33 cellular contexts compared by ENCODE assay signal in genomic region chr1:11703357-11704225, GRCh38. TPM values are rescaled to one million over a fixed set of nuclear protein-coding genes. Genes with fewer than 3 reads are reported as not detected.
DNase-seq lines count a peak whose midpoint lies in the region; ATAC-seq and TF ChIP-seq lines count a peak whose summit lies in the region.
"Had no signal": no experiment of that assay in that cellular context is flagged by ENCODE, and none has a peak within 500 bp of the region (broad histone marks: within the 10 kb centered on the region; RNA-seq: fewer than 3 reads in every experiment).

No MANE protein-coding gene starts in this region.

- no peak overlapping the region for H3K4me3 Mint-ChIP-seq in activated naive CD8-positive, alpha-beta T cell treated with anti-CD3 and anti-CD28 coated beads, Interleukin-2, amount 50 U/mL, for 24 hours
- H3K4me3 Mint-ChIP-seq in activated naive CD8-positive, alpha-beta T cell treated with anti-CD3 and anti-CD28 coated beads for 36 hours = no peak overlapping the region
- H3K4me3 Mint-ChIP-seq in glutamatergic neuron (ENCODE audit: unreplicated experiment) = no peak overlapping the region
- H3K4me3 Mint-ChIP-seq in stimulated activated naive B cell treated with anti-CD40 and anti-IgM and Interleukin-4, amounts not matched to agents 10 μg/mL and 1 μg/mL and 100 μg/mL, for 72 hours = no peak overlapping the region
- no peak overlapping the region for H3K4me3 Mint-ChIP-seq in Caco-2 (ENCODE audit: unreplicated experiment)
- H3K4me3 Mint-ChIP-seq: activated CD4-positive, alpha-beta T cell treated with anti-CD3 and anti-CD28 coated beads, Interleukin-2, amount 10 ng/mL, durations not matched to agents 7 days and 5 days; activated naive CD8-positive, alpha-beta T cell; CD4-positive, alpha-beta T cell; natural killer cell treated with Interleukin-12 subunit alpha and Interleukin-12 subunit beta and Interleukin-15 and Interleukin-18, amount 100 ng/mL, for 72 hours; stimulated activated naive CD8-positive, alpha-beta T cell treated with anti-CD3 and anti-CD28 coated beads, Interleukin-15, Interleukin-2, amounts not matched to agents 100 ng/mL and 50 ng/mL, for 24 hours had no signal

- H3K4me1 Mint-ChIP-seq in activated naive CD8-positive, alpha-beta T cell treated with anti-CD3 and anti-CD28 coated beads, Interleukin-2, amount 50 U/mL, for 24 hours = no peaks in the 10 kb centered on the region
- H3K4me1 Mint-ChIP-seq in activated naive CD8-positive, alpha-beta T cell treated with anti-CD3 and anti-CD28 coated beads for 36 hours = no peaks in the 10 kb centered on the region
- H3K4me1 Mint-ChIP-seq in glutamatergic neuron (ENCODE audit: low read depth, unreplicated experiment) (peaks cover 44% of the 10 kb centered on the region), Caco-2 (ENCODE audit: low read depth, unreplicated experiment) (no peaks in the 10 kb centered on the region)
- peaks cover 7 to 27% of the 10 kb centered on the region in 2 donors for H3K4me1 Mint-ChIP-seq in stimulated activated naive B cell treated with anti-CD40 and anti-IgM and Interleukin-4, amounts not matched to agents 10 μg/mL and 1 μg/mL and 100 μg/mL, for 72 hours
- H3K4me1 Mint-ChIP-seq: activated CD4-positive, alpha-beta T cell treated with anti-CD3 and anti-CD28 coated beads, Interleukin-2, amount 10 ng/mL, durations not matched to agents 7 days and 5 days had no signal

- H3K27ac ChIP-seq in uterus = no peak overlapping the region
- H3K27ac ChIP-seq: A549, ascending aorta, cardiac muscle cell, coronary artery, thoracic aorta, VCaP had no signal

- H3K27me3 ChIP-seq in Caco-2 (replicated peaks; ENCODE audit: control insufficient read depth, insufficient read depth, low read length) (no peaks in the 10 kb centered on the region; the same call in none of the 2 replicates), uterus (peaks cover 0 to 5% of the 10 kb centered on the region in 2 donors)
- H3K27me3 ChIP-seq: ascending aorta, cardiac muscle cell had no signal

- no TSS peak for BruUV-seq in Caco-2 (replicated peaks; lab: Mats Ljungman, UMichigan)

- TF ChIP-seq POLR2A in uterus (IDR thresholded peaks at IDR 0.05) = no peak

- no peaks in the 10 kb centered on the region for H3K9me3 Mint-ChIP-seq in activated naive CD8-positive, alpha-beta T cell treated with anti-CD3 and anti-CD28 coated beads, Interleukin-2, amount 50 U/mL, for 24 hours
- no peaks in the 10 kb centered on the region for H3K9me3 Mint-ChIP-seq in activated naive CD8-positive, alpha-beta T cell treated with anti-CD3 and anti-CD28 coated beads for 36 hours
- H3K9me3 Mint-ChIP-seq in glutamatergic neuron (ENCODE audit: unreplicated experiment) (peaks cover 1% of the 10 kb centered on the region), Caco-2 (ENCODE audit: unreplicated experiment) (no peaks in the 10 kb centered on the region)
- no peaks in the 10 kb centered on the region for H3K9me3 Mint-ChIP-seq in stimulated activated naive B cell treated with anti-CD40 and anti-IgM and Interleukin-4, amounts not matched to agents 10 μg/mL and 1 μg/mL and 100 μg/mL, for 72 hours
- H3K9me3 Mint-ChIP-seq: activated CD4-positive, alpha-beta T cell treated with anti-CD3 and anti-CD28 coated beads, Interleukin-2, amount 10 ng/mL, durations not matched to agents 7 days and 5 days; CD4-positive, alpha-beta T cell; natural killer cell treated with Interleukin-12 subunit alpha and Interleukin-12 subunit beta and Interleukin-15 and Interleukin-18, amount 100 ng/mL, for 72 hours; stimulated activated naive CD8-positive, alpha-beta T cell treated with anti-CD3 and anti-CD28 coated beads, Interleukin-15, Interleukin-2, amounts not matched to agents 100 ng/mL and 50 ng/mL, for 24 hours had no signal

- no peaks in the 10 kb centered on the region for H3K36me3 ChIP-seq in Caco-2 (ENCODE audit: control insufficient read depth, insufficient read depth, low read length)
- no peaks in the 10 kb centered on the region for H3K36me3 ChIP-seq in uterus
- H3K36me3 ChIP-seq: ascending aorta, cardiac muscle cell, thoracic aorta had no signal

- POLR2A ChIA-PET in Caco-2 (lab: Charles Lee) = no interaction called here

- H3K4me3 ChIP-seq in Caco-2 (ENCODE audit: low read depth, low read length) (no peak overlapping the region), uterus (no peak overlapping the region)
- H3K4me3 ChIP-seq: A549, ascending aorta, cardiac muscle cell, coronary artery, thoracic aorta had no signal

- peak; percentile 27 for ATAC-seq in activated naive CD8-positive, alpha-beta T cell treated with anti-CD3 and anti-CD28 coated beads, Interleukin-2, amount 50 U/mL, for 24 hours
- peak; percentile 61 to 72 for ATAC-seq in stimulated activated naive B cell treated with anti-CD40 and anti-IgM and Interleukin-4, amounts not matched to agents 10 μg/mL and 1 μg/mL and 100 μg/mL, for 72 hours (replicated peaks)
- ATAC-seq: HCT116; left cardiac atrium; natural killer cell treated with Interleukin-12 subunit alpha and Interleukin-12 subunit beta and Interleukin-15 and Interleukin-18, amount 100 ng/mL, for 72 hours; right cardiac atrium had no signal

- H3K27ac Mint-ChIP-seq in activated naive CD8-positive, alpha-beta T cell treated with anti-CD3 and anti-CD28 coated beads, Interleukin-2, amount 50 U/mL, for 24 hours = no peak overlapping the region
- no peak overlapping the region for H3K27ac Mint-ChIP-seq in activated naive CD8-positive, alpha-beta T cell treated with anti-CD3 and anti-CD28 coated beads for 36 hours
- peak overlapping the region; percentile 24 for H3K27ac Mint-ChIP-seq in glutamatergic neuron (ENCODE audit: unreplicated experiment)
- H3K27ac Mint-ChIP-seq in stimulated activated naive B cell treated with anti-CD40 and anti-IgM and Interleukin-4, amounts not matched to agents 10 μg/mL and 1 μg/mL and 100 μg/mL, for 72 hours = no peak overlapping the region
- H3K27ac Mint-ChIP-seq in Caco-2 (ENCODE audit: unreplicated experiment) = no peak overlapping the region
- H3K27ac Mint-ChIP-seq: activated CD4-positive, alpha-beta T cell treated with anti-CD3 and anti-CD28 coated beads, Interleukin-2, amount 10 ng/mL, durations not matched to agents 7 days and 5 days; activated naive CD8-positive, alpha-beta T cell; CD4-positive, alpha-beta T cell; stimulated activated naive CD8-positive, alpha-beta T cell treated with anti-CD3 and anti-CD28 coated beads, Interleukin-15, Interleukin-2, amounts not matched to agents 100 ng/mL and 50 ng/mL, for 24 hours had no signal

- intact Hi-C loops in Caco-2 (cut with micrococcal nuclease; ENCODE audit: unreplicated experiment) = no loop called here
- intact Hi-C loops in uterus (cut with DNase I; ENCODE audit: low total_unique reads) = no loop called here

- DNase-seq in activated naive CD8-positive, alpha-beta T cell treated with anti-CD3 and anti-CD28 coated beads, Interleukin-2, amount 50 U/mL, for 24 hours = no peak
- no peak for DNase-seq in activated naive CD8-positive, alpha-beta T cell treated with anti-CD3 and anti-CD28 coated beads for 36 hours
- DNase-seq in NCI-H82 treated with DMSO at 0.1 percent for 48 hours (lab: John Stamatoyannopoulos, UW; ENCODE audit: unreplicated experiment) = peak; percentile 66
- DNase-seq in glutamatergic neuron = no peak
- DNase-seq in stimulated activated naive B cell treated with anti-CD40 and anti-IgM and Interleukin-4, amounts not matched to agents 10 μg/mL and 1 μg/mL and 100 μg/mL, for 72 hours = no peak
- DNase-seq in amniotic stem cell (lab: John Stamatoyannopoulos, UW) = no peak
- no peak for DNase-seq in Caco-2
- DNase-seq in uterus = no peak
- DNase-seq: activated CD4-positive, alpha-beta T cell treated with anti-CD3 and anti-CD28 coated beads, Interleukin-2, amount 10 ng/mL, durations not matched to agents 7 days and 5 days; CD4-positive, alpha-beta T cell; effector memory CD4-positive, alpha-beta T cell; EL; KBM-7; left cardiac atrium; mammary epithelial cell; NCI-H1417; NCI-H2029; NCI-H510A treated with DMSO at 0.1 percent for 48 hours; OCI-M1; right cardiac atrium; stimulated activated CD4-positive, alpha-beta T cell treated with anti-CD3 and anti-CD28 coated beads, Interleukin-1b, Interleukin-23, amount 100 ng/mL, for 48 hours; T-helper 9 cell had no signal

- no peak for TF ChIP-seq CTCF in glutamatergic neuron (IDR thresholded peaks at IDR 0.05; ENCODE audit: partially characterized antibody, unreplicated experiment)
- no peak for TF ChIP-seq CTCF in Caco-2 (IDR thresholded peaks at IDR 0.05; ENCODE audit: insufficient read depth in 1 of 2, low read depth in 1 of 2, low read length in 1 of 2, severe bottlenecking in 1 of 2, unreplicated experiment in 1 of 2)
- TF ChIP-seq CTCF in uterus (IDR thresholded peaks at IDR 0.05) = no peak

- H3K4me1 ChIP-seq in Caco-2 = no peaks in the 10 kb centered on the region
- H3K4me1 ChIP-seq in uterus = no peaks in the 10 kb centered on the region
- H3K4me1 ChIP-seq: A549, ascending aorta had no signal

- CTCF ChIA-PET in Caco-2 (lab: Charles Lee) = no interaction called here

- peaks cover 10% of the 10 kb centered on the region for H3K27me3 Mint-ChIP-seq in activated naive CD8-positive, alpha-beta T cell treated with anti-CD3 and anti-CD28 coated beads, Interleukin-2, amount 50 U/mL, for 24 hours
- peaks cover 3% of the 10 kb centered on the region for H3K27me3 Mint-ChIP-seq in activated naive CD8-positive, alpha-beta T cell treated with anti-CD3 and anti-CD28 coated beads for 36 hours
- H3K27me3 Mint-ChIP-seq in glutamatergic neuron (ENCODE audit: unreplicated experiment) = peaks cover 2% of the 10 kb centered on the region
- peaks cover 12 to 17% of the 10 kb centered on the region in 2 donors for H3K27me3 Mint-ChIP-seq in stimulated activated naive B cell treated with anti-CD40 and anti-IgM and Interleukin-4, amounts not matched to agents 10 μg/mL and 1 μg/mL and 100 μg/mL, for 72 hours
- H3K27me3 Mint-ChIP-seq in Caco-2 (ENCODE audit: insufficient read depth, unreplicated experiment) = peaks cover 4% of the 10 kb centered on the region
- H3K27me3 Mint-ChIP-seq: natural killer cell treated with Interleukin-12 subunit alpha and Interleukin-12 subunit beta and Interleukin-15 and Interleukin-18, amount 100 ng/mL, for 72 hours; stimulated activated naive CD8-positive, alpha-beta T cell treated with anti-CD3 and anti-CD28 coated beads, Interleukin-15, Interleukin-2, amounts not matched to agents 100 ng/mL and 50 ng/mL, for 24 hours had no signal

- H3K36me3 Mint-ChIP-seq in activated naive CD8-positive, alpha-beta T cell treated with anti-CD3 and anti-CD28 coated beads, Interleukin-2, amount 50 U/mL, for 24 hours (ENCODE audit: low read depth) = no peaks in the 10 kb centered on the region
- no peaks in the 10 kb centered on the region for H3K36me3 Mint-ChIP-seq in activated naive CD8-positive, alpha-beta T cell treated with anti-CD3 and anti-CD28 coated beads for 36 hours
- no peaks in the 10 kb centered on the region for H3K36me3 Mint-ChIP-seq in glutamatergic neuron (ENCODE audit: unreplicated experiment)
- H3K36me3 Mint-ChIP-seq in stimulated activated naive B cell treated with anti-CD40 and anti-IgM and Interleukin-4, amounts not matched to agents 10 μg/mL and 1 μg/mL and 100 μg/mL, for 72 hours = no peaks in the 10 kb centered on the region
- no peaks in the 10 kb centered on the region for H3K36me3 Mint-ChIP-seq in Caco-2 (ENCODE audit: insufficient read depth, unreplicated experiment)
- H3K36me3 Mint-ChIP-seq: activated naive CD8-positive, alpha-beta T cell; natural killer cell treated with Interleukin-12 subunit alpha and Interleukin-12 subunit beta and Interleukin-15 and Interleukin-18, amount 100 ng/mL, for 72 hours had no signal

- H3K9me3 ChIP-seq in Caco-2 = no peaks in the 10 kb centered on the region
- no peaks in the 10 kb centered on the region for H3K9me3 ChIP-seq in uterus
- H3K9me3 ChIP-seq: A549, ascending aorta, thoracic aorta had no signal

RNA-seq across cellular contexts. Expression of gene DRAXIN, which starts 12.1 kb away (rescaled TPM):
- total RNA-seq in activated naive CD8-positive, alpha-beta T cell treated with anti-CD3 and anti-CD28 coated beads for 36 hours = under 1 TPM; 0.08 to 0.16 TPM
- 111 TPM for total RNA-seq in glutamatergic neuron (ENCODE audit: unreplicated experiment)
- 0.05 TPM in 1 of 2 replicates, not detected in the other for total RNA-seq in Caco-2 (2022)
- total RNA-seq in uterus = under 1 TPM in 2 of 4 donors, not detected in 2; 0.06 to 0.41 TPM
- total RNA-seq: HT-29 had no signal

RNA-seq across cellular contexts. Expression of gene MAD2L2, which starts 22.6 kb away (rescaled TPM):
- 10 to 100 TPM; 71.9 to 72.1 TPM for total RNA-seq in activated naive CD8-positive, alpha-beta T cell treated with anti-CD3 and anti-CD28 coated beads for 36 hours
- total RNA-seq in glutamatergic neuron (ENCODE audit: unreplicated experiment) (90.2 TPM), Caco-2 (2022) (45.2 and 49.9 TPM in 2 replicates), uterus (10 to 100 TPM; 24.3 to 66.2 (median 34.6) TPM)

RNA-seq across cellular contexts. Expression of gene AGTRAP, which starts 32.3 kb away (rescaled TPM):
- 10 to 100 TPM; 10.2 to 11.0 TPM for total RNA-seq in activated naive CD8-positive, alpha-beta T cell treated with anti-CD3 and anti-CD28 coated beads for 36 hours
- total RNA-seq in glutamatergic neuron (ENCODE audit: unreplicated experiment) = 6.1 TPM
- total RNA-seq in Caco-2 (2022) = 44.2 and 44.4 TPM in 2 replicates
- 10 to 100 TPM in 3 of 4 donors, 1 to 10 TPM in 1; 4.1 to 34.7 (median 31.2) TPM for total RNA-seq in uterus

RNA-seq across cellular contexts. Expression of gene FBXO6, which starts 39.6 kb away (rescaled TPM):
- 10 to 100 TPM; 15.5 to 16.8 TPM for total RNA-seq in activated naive CD8-positive, alpha-beta T cell treated with anti-CD3 and anti-CD28 coated beads for 36 hours
- total RNA-seq in glutamatergic neuron (ENCODE audit: unreplicated experiment) (1.3 TPM), Caco-2 (2022) (9.1 and 9.7 TPM in 2 replicates), uterus (1 to 10 TPM in 2 of 4 donors, under 1 TPM in 2; 0.51 to 5.4 (median 2.2) TPM)
- total RNA-seq: HT-29 had no signal

RNA-seq across cellular contexts. Expression of gene FBXO44, which starts 48.9 kb away (rescaled TPM):
- 10 to 100 TPM; 14.4 to 15.9 TPM for total RNA-seq in activated naive CD8-positive, alpha-beta T cell treated with anti-CD3 and anti-CD28 coated beads for 36 hours
- total RNA-seq in glutamatergic neuron (ENCODE audit: unreplicated experiment) (51.7 TPM), Caco-2 (2022) (21.2 and 22.6 TPM in 2 replicates), uterus (10 to 100 TPM in 3 of 4 donors, 1 to 10 TPM in 1; 7.6 to 26.7 (median 17.6) TPM)

Comparison
In these comparisons a context has a peak if more than half of its experiments do, and no peak if none do; other contexts are left out.
1. RNA of gene DRAXIN, which starts 12.1 kb away (total RNA-seq): 111 TPM in glutamatergic neuron (single experiment); 0.08 to 0.16 TPM in activated naive CD8-positive, alpha-beta T cell treated with anti-CD3 and anti-CD28 coated beads for 36 hours, 0.06 to 0.41 TPM in uterus and 0.05 TPM in Caco-2; every median in the first group is over 10 times any median in the second.